9 cellular contexts compared by ENCODE assay signal in genomic region chr12:68792952-68793351, GRCh38. TPM values are rescaled to one million over a fixed set of nuclear protein-coding genes. Genes with fewer than 3 reads are reported as not detected.
DNase-seq lines count a peak whose midpoint lies in the region; ATAC-seq and TF ChIP-seq lines count a peak whose summit lies in the region.
"Had no signal": no experiment of that assay in that cellular context is flagged by ENCODE, and none has a peak within 500 bp of the region (broad histone marks: within the 10 kb centered on the region; RNA-seq: fewer than 3 reads in every experiment).

No MANE protein-coding gene starts in this region.

- H3K4me3 Mint-ChIP-seq in CD8-positive, alpha-beta memory T cell: no peak overlapping the region
- H3K4me3 Mint-ChIP-seq: IgD-negative memory B cell had no signal

- H3K27me3 ChIP-seq in CD8-positive, alpha-beta memory T cell (ENCODE audit: insufficient read depth, low read length, poor library complexity, severe bottlenecking): no peaks in the 10 kb centered on the region
- no peaks in the 10 kb centered on the region for H3K27me3 ChIP-seq in brain microvascular endothelial cell (replicated peaks)

- H3K36me3 Mint-ChIP-seq in CD8-positive, alpha-beta memory T cell: no peaks in the 10 kb centered on the region
- H3K36me3 Mint-ChIP-seq: IgD-negative memory B cell had no signal

- H3K27ac ChIP-seq in CD8-positive, alpha-beta memory T cell (ENCODE audit: low read depth, low read length): no peak overlapping the region
- H3K27ac ChIP-seq in brain microvascular endothelial cell: no peak overlapping the region

- no peaks in the 10 kb centered on the region for H3K4me1 Mint-ChIP-seq in CD8-positive, alpha-beta memory T cell

- ATAC-seq in GM18858 (IDR thresholded peaks at IDR 0.05; ENCODE audit: unreplicated experiment) (peak; percentile 90), HG02938 (IDR thresholded peaks at IDR 0.05; ENCODE audit: unreplicated experiment) (peak; percentile 98)
- ATAC-seq in stimulated activated naive CD8-positive, alpha-beta T cell treated with anti-CD3 and anti-CD28 coated beads, Interleukin-15, Interleukin-2, amounts not matched to agents 100 U/mL and 50 U/mL, for 24 hours: peak; percentile 80

- peak in 3 of 5 donors; percentile 5 to 41 (median 33) for DNase-seq in CD8-positive, alpha-beta memory T cell
- DNase-seq in NCI-H524 (lab: John Stamatoyannopoulos, UW) (peak; percentile 5 to 61), brain microvascular endothelial cell (peak; percentile 51), cortex of kidney (lab: John Stamatoyannopoulos, UW) (no peak), foreskin melanocyte (no peak)
- DNase-seq in stimulated activated naive CD8-positive, alpha-beta T cell treated with anti-CD3 and anti-CD28 coated beads, Interleukin-15, Interleukin-2, amounts not matched to agents 100 U/mL and 50 U/mL, for 24 hours: no peak

- no peaks in the 10 kb centered on the region for H3K4me1 ChIP-seq in CD8-positive, alpha-beta memory T cell (ENCODE audit: insufficient read depth, low read length)

- no peak for TF ChIP-seq CTCF in brain microvascular endothelial cell (IDR thresholded peaks at IDR 0.05; ENCODE audit: low read depth, low read length, missing control alignments)

- no peaks in the 10 kb centered on the region for H3K9me3 ChIP-seq in CD8-positive, alpha-beta memory T cell (ENCODE audit: low read length)

- POLR2A ChIA-PET in CD8-positive, alpha-beta memory T cell (lab: Charles Lee): no interaction called here

- no peak overlapping the region for H3K27ac Mint-ChIP-seq in CD8-positive, alpha-beta memory T cell
- H3K27ac Mint-ChIP-seq: IgD-negative memory B cell had no signal

- CTCF ChIA-PET in CD8-positive, alpha-beta memory T cell (lab: Charles Lee): interaction anchor here (0.8 kb wide), 1 partner anchor 15 kb away, joined by 4 read pairs; the partner anchor contains the start of gene MDM2

- H3K4me3 ChIP-seq in CD8-positive, alpha-beta memory T cell (ENCODE audit: low read length): no peak overlapping the region
- no peak overlapping the region for H3K4me3 ChIP-seq in brain microvascular endothelial cell (ENCODE audit: low read depth, low read length)

- no peaks in the 10 kb centered on the region for H3K36me3 ChIP-seq in CD8-positive, alpha-beta memory T cell (ENCODE audit: insufficient read depth, low read length)
- no peaks in the 10 kb centered on the region for H3K36me3 ChIP-seq in brain microvascular endothelial cell (replicated peaks)

- H3K27me3 Mint-ChIP-seq in CD8-positive, alpha-beta memory T cell: no peaks in the 10 kb centered on the region
- H3K27me3 Mint-ChIP-seq: IgD-negative memory B cell had no signal

- no peaks in the 10 kb centered on the region for H3K9me3 Mint-ChIP-seq in CD8-positive, alpha-beta memory T cell
- H3K9me3 Mint-ChIP-seq: IgD-negative memory B cell had no signal

- in situ Hi-C loops in brain microvascular endothelial cell (cut with HindIII; ENCODE audit: low pct_ligation_motif_present, low sequenced_read_pairs): no loop called here

RNA-seq across cellular contexts. Expression of gene MDM2, which starts 15.0 kb away (rescaled TPM):
- total RNA-seq in CD8-positive, alpha-beta memory T cell: 100 to 1,000 TPM; 237 to 246 TPM
- polyA plus RNA-seq in CD8-positive, alpha-beta memory T cell: 25.4 TPM

RNA-seq across cellular contexts. Expression of gene SLC35E3, which starts 47.0 kb away (rescaled TPM):
- 1 to 10 TPM; 4.0 to 5.1 TPM for total RNA-seq in CD8-positive, alpha-beta memory T cell
- 13.4 TPM for polyA plus RNA-seq in CD8-positive, alpha-beta memory T cell

Comparison
In these comparisons a context has a peak if more than half of its experiments do, and no peak if none do; other contexts are left out.
1. DNase-seq: peak in CD8-positive, alpha-beta memory T cell (3 of 5), NCI-H524 (2 of 2) and brain microvascular endothelial cell (single experiment); none in stimulated activated naive CD8-positive, alpha-beta T cell treated with anti-CD3 and anti-CD28 coated beads, Interleukin-15, Interleukin-2, amounts not matched to agents 100 U/mL and 50 U/mL, for 24 hours (single experiment), cortex of kidney (single experiment) and foreskin melanocyte (single experiment).
2. Peak in every context shown above with its lines, with median percentiles within 50 percentile points of each other: ATAC-seq.